Comparison of ENCODE assay signal across 7 cellular contexts in the genomic region with DNA sequence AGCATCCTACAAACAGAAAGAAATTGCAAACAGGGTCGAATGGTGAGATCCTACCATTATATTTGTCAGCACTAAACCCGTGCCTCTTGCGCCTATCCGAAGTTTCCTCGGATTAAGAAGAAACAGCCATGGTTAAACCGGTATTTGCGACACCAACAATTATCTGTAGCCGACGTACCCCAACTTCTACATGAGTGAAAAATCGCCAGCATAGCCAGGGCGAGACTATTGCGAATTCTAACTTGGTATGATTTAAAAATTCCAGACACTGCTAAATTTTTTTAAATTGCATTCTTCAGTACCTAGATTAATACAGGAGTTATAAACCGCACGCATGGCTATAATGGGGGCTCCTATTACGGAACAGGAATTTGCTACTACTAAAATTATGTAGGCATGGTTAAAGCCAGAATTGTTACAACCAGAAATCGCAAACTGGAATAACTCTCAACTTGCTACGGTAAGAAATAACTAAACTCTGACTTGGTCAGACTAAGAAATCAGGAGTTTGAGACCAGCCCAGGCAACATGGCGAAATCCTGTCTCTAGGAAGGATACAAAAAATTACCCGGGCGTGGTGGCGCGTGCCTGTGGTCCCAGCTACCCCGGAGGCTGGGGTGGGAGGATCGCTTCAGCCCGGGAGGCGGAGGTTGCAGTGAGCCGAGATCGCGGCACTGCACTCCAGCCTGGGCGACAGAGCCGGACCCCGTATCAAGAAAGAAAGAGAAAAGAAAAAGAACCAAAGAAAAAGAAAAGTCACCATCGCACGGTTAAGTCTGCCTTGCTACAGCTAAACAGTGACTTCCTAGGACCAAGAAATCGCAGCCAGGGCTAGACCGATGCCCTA. TPM values are rescaled to one million over a fixed set of nuclear protein-coding genes. Genes with fewer than 3 reads are reported as not detected.
DNase-seq lines count a peak whose midpoint lies in the region; ATAC-seq, FAIRE-seq and TF ChIP-seq lines count a peak whose summit lies in the region.

No MANE protein-coding gene starts in this region.

- peaks cover 27% of the 10 kb centered on the region for H3K4me1 ChIP-seq in PC-9 (replicated peaks; ENCODE audit: insufficient read depth)
- H3K4me1 ChIP-seq in upper lobe of left lung = peaks cover 26 to 47% (median 37%) of the 10 kb centered on the region in 4 donors

- intact Hi-C loops in PC-9 (cut with micrococcal nuclease; ENCODE audit: unreplicated experiment) = loop anchor here (2.0 to 5.0 kb wide), 6 partner anchors 65 to 491 kb away; a partner anchor contains a TSS

- peak overlapping the region; percentile 75 for H3K4me3 ChIP-seq in PC-9
- peak overlapping the region; percentile 69 to 86 (median 74) for H3K4me3 ChIP-seq in upper lobe of left lung

- TF ChIP-seq POLR2A in upper lobe of left lung (IDR thresholded peaks at IDR 0.05) = peak in 1 of 4 donors; percentile 35

- POLR2A ChIA-PET in PC-9 (lab: Charles Lee; ENCODE audit: unreplicated experiment) = interaction anchor here (0.5 to 1.6 kb wide), 5 partner anchors 14 to 56 kb away, joined by 3 to 6 read pairs (median 5); a partner anchor contains a TSS

- ATAC-seq in HG03066 (IDR thresholded peaks at IDR 0.05; ENCODE audit: low read depth, unreplicated experiment) (peak; percentile 5), upper lobe of left lung (ENCODE audit: low FRiP score in 2 of 2) (peak; percentile 72 to 77)

- H3K27ac ChIP-seq in PC-9 (peak overlapping the region; percentile 84), upper lobe of left lung (peak overlapping the region; percentile 98 to 100 (median 100))

- no peak for DNase-seq in GM18507 (ENCODE audit: extremely low spot score, insufficient read length, low read depth)
- peak; percentile 69 to 72 for DNase-seq in PC-9
- peak; percentile 56 for DNase-seq in activated gamma-delta T cell treated with Interleukin-2 at 50 U/mL for 16 hours
- peak; percentile 8 for DNase-seq in germinal center (ENCODE audit: low spot score)
- peak; percentile 57 for DNase-seq in occipital lobe (lab: John Stamatoyannopoulos, UW)
- DNase-seq in upper lobe of left lung = peak; percentile 54 to 89

- peaks cover 33% of the 10 kb centered on the region for H3K79me2 ChIP-seq in PC-9 (ENCODE audit: low read depth)

- TF ChIP-seq CTCF in PC-9 (conservative IDR thresholded peaks at IDR 0.05) (no peak), upper lobe of left lung (IDR thresholded peaks at IDR 0.05) (no peak)

- peak; percentile 36 for FAIRE-seq in GM18507 (lab: Jason Lieb, UNC)

- no peaks in the 10 kb centered on the region for H3K27me3 ChIP-seq in PC-9 (ENCODE audit: insufficient read depth, low read depth)
- H3K27me3 ChIP-seq in upper lobe of left lung = no peaks in the 10 kb centered on the region

- H3K4me2 ChIP-seq in PC-9 = peak overlapping the region; percentile 78

- no peaks in the 10 kb centered on the region for H3K9me2 ChIP-seq in PC-9 (ENCODE audit: insufficient read depth)

- H3K36me3 ChIP-seq in PC-9 (ENCODE audit: low read depth) = no peaks in the 10 kb centered on the region
- peaks cover 0 to 7% (median 2%) of the 10 kb centered on the region in 4 donors for H3K36me3 ChIP-seq in upper lobe of left lung

- CTCF ChIA-PET in PC-9 (lab: Charles Lee) = interaction anchor here (0.7 to 2.7 kb wide), 7 partner anchors 24 to 157 kb away, joined by 3 to 25 read pairs (median 5); no protein-coding TSS in a partner anchor

- BruUV-seq in PC-9 (replicated peaks; lab: Mats Ljungman, UMichigan) = no TSS peak

- H3F3A ChIP-seq in PC-9 (ENCODE audit: insufficient read depth, low read depth) = peaks cover 48% of the 10 kb centered on the region; the same call in 1 of the 2 replicates

- no peaks in the 10 kb centered on the region for H3K9me3 ChIP-seq in PC-9 (ENCODE audit: insufficient read depth, low read depth)
- H3K9me3 ChIP-seq in upper lobe of left lung = no peaks in the 10 kb centered on the region

- no peaks in the 10 kb centered on the region for H4K20me1 ChIP-seq in PC-9 (ENCODE audit: insufficient read depth)

- WGBS in upper lobe of left lung, 2 donors = 0 to 1% methylated on average over 36 of the region's 36 CpGs

- peak overlapping the region; percentile 100 for H2AFZ ChIP-seq in PC-9

- no peak for TF ChIP-seq EP300 in upper lobe of left lung (IDR thresholded peaks at IDR 0.05)

RNA-seq across cellular contexts. Expression of a gene that starts 25.5 kb away (rescaled TPM):
- 3.6 and 6.3 TPM in 2 replicates for total RNA-seq in PC-9 (2021)
- total RNA-seq in occipital lobe = 0.31 TPM
- total RNA-seq in upper lobe of left lung = 10 to 100 TPM in 1 of 6 donors, 1 to 10 TPM in 5; 2.0 to 25.1 (median 4.3) TPM

RNA-seq across cellular contexts. Expression of a gene that starts 55.1 kb away (rescaled TPM):
- total RNA-seq in PC-9 (2021) (79.5 and 82.4 TPM in 2 replicates), occipital lobe (93.3 TPM), upper lobe of left lung (10 to 100 TPM; 19.4 to 70.2 (median 27.1) TPM)
